ENCODE assay signal across 18 cellular contexts in the genomic region with DNA sequence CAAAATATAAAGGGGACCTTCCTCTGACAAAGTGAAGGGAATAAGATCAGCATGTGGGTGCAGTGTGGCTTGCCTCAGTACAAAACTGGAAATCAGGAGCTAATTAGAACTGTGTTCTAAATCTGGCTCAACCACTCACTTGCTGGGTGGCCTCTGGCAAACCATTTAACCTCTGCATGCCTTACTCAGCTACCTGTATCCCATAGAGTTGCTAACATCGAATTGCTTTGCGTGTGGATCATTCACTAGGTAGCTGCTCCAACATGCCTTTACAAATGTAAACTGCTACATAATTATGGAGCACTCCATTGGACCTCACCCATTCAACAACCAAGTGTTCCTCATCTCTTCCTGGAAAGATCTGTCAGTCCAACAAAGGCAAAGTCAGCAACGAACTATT.
"Had no signal": no experiment of that assay in that cellular context is flagged by ENCODE, and none has a peak within 500 bp of the region (broad histone marks: within the 10 kb centered on the region; RNA-seq: fewer than 3 reads in every experiment).

No MANE protein-coding gene starts in this region.

- H3K4me3 Mint-ChIP-seq: activated naive CD4-positive, alpha-beta T cell treated with anti-CD3 and anti-CD28 coated beads for 36 hours; activated naive CD8-positive, alpha-beta T cell treated with anti-CD3 and anti-CD28 coated beads, Interleukin-2, amount 50 U/mL, for 24 hours; natural killer cell had no signal

- H3K27me3 Mint-ChIP-seq: activated naive CD8-positive, alpha-beta T cell treated with anti-CD3 and anti-CD28 coated beads, Interleukin-2, amount 50 U/mL, for 24 hours had no signal

- H3K9ac ChIP-seq: parathyroid adenoma had no signal

- H3K36me3 ChIP-seq: cardiac muscle cell, uterus had no signal

- H3K27ac ChIP-seq: cardiac muscle cell, left lung, neutrophil, parathyroid adenoma, tibial nerve, uterus had no signal

- H3K4me1 ChIP-seq: tibial nerve, uterus had no signal

- DNase-seq: activated CD4-positive, alpha-beta T cell treated with anti-CD3 and anti-CD28 coated beads for 1 hour; activated CD4-positive, alpha-beta T cell treated with anti-CD3 and anti-CD28 coated beads, Interleukin-2, amount 50 U/mL, for 4 hours; activated naive CD4-positive, alpha-beta T cell treated with anti-CD3 and anti-CD28 coated beads for 36 hours; activated naive CD8-positive, alpha-beta T cell treated with anti-CD3 and anti-CD28 coated beads, Interleukin-2, amount 50 U/mL, for 24 hours; activated T-cell treated with anti-CD3 and anti-CD28 coated beads for 4 hours; aorta; left lung; natural killer cell; stimulated activated CD4-positive, alpha-beta T cell treated with anti-CD3 and anti-CD28 coated beads, Interleukin-4, amount 100 ng/mL, for 1 hour; stimulated activated naive CD4-positive, alpha-beta T cell; substantia nigra; T-helper 1 cell; T1000; uterus had no signal

- ATAC-seq: left lung, natural killer cell had no signal

- H3K4me3 ChIP-seq: cardiac muscle cell, left lung, tibial nerve, uterus had no signal

- H2AFZ ChIP-seq: parathyroid adenoma had no signal

- H3K9me3 ChIP-seq: left lung, neutrophil, tibial nerve, uterus had no signal

- H3K9me3 Mint-ChIP-seq: activated naive CD4-positive, alpha-beta T cell treated with anti-CD3 and anti-CD28 coated beads for 36 hours; activated naive CD8-positive, alpha-beta T cell treated with anti-CD3 and anti-CD28 coated beads, Interleukin-2, amount 50 U/mL, for 24 hours; natural killer cell had no signal

- H3K27me3 ChIP-seq: cardiac muscle cell, left lung, neutrophil, tibial nerve, uterus had no signal

- H3K36me3 Mint-ChIP-seq: natural killer cell had no signal

- H3K27ac Mint-ChIP-seq: activated naive CD4-positive, alpha-beta T cell treated with anti-CD3 and anti-CD28 coated beads for 36 hours; activated naive CD8-positive, alpha-beta T cell treated with anti-CD3 and anti-CD28 coated beads, Interleukin-2, amount 50 U/mL, for 24 hours; natural killer cell had no signal
